8 cellular contexts compared by ENCODE assay signal in genomic region chr9:37953775-37954437, GRCh38. TPM values are rescaled to one million over a fixed set of nuclear protein-coding genes. Genes with fewer than 3 reads are reported as not detected.
A peak's percentile ranks its signal among the peaks of the same experiment; 100 is the strongest.
DNase-seq lines count a peak whose midpoint lies in the region; ATAC-seq, FAIRE-seq and TF ChIP-seq lines count a peak whose summit lies in the region.

No MANE protein-coding gene starts in this region.

- intact Hi-C loops in naive thymus-derived CD4-positive, alpha-beta T cell (cut with micrococcal nuclease) = no loop called here

- H3K27ac Mint-ChIP-seq in naive thymus-derived CD4-positive, alpha-beta T cell = peak overlapping the region in 1 of 9 donors; percentile 83

- CTCF ChIA-PET in naive thymus-derived CD4-positive, alpha-beta T cell (lab: Charles Lee) = no interaction called here

- H3K4me1 Mint-ChIP-seq in naive thymus-derived CD4-positive, alpha-beta T cell = peaks cover 0 to 16% (median 0%) of the 10 kb centered on the region in 7 donors

- TF ChIP-seq POLR2A in GM12891 (IDR thresholded peaks at IDR 0.05; ENCODE audit: low read depth, low read length) = no peak

- H3K9me3 Mint-ChIP-seq in naive thymus-derived CD4-positive, alpha-beta T cell = no peaks in the 10 kb centered on the region

- H3K27ac ChIP-seq in Karpas-422 (ENCODE audit: low read length) = peak overlapping the region; percentile 45; the same call in 1 of the 2 replicates
- no peak overlapping the region for H3K27ac ChIP-seq in naive thymus-derived CD4-positive, alpha-beta T cell (ENCODE audit: low read depth, low read length)
- no peak overlapping the region for H3K27ac ChIP-seq in WERI-Rb-1

- ATAC-seq in GM21723 (IDR thresholded peaks at IDR 0.05; ENCODE audit: unreplicated experiment) = peak; percentile 68
- ATAC-seq in naive thymus-derived CD4-positive, alpha-beta T cell = peak; percentile 27

- H4K20me1 ChIP-seq in Karpas-422 (ENCODE audit: insufficient read depth, low read depth, low read length) = 0 out of 2 replicates have a peak, but pooled peaks cover 9% of the 10 kb centered on the region

- peaks cover 42% of the 10 kb centered on the region for H3K4me1 ChIP-seq in Karpas-422 (ENCODE audit: low read length)
- H3K4me1 ChIP-seq in naive thymus-derived CD4-positive, alpha-beta T cell (ENCODE audit: control insufficient read depth in 2 of 2, insufficient read depth in 2 of 2, low read length in 2 of 2) = no peaks in the 10 kb centered on the region

- no peak for TF ChIP-seq CTCF in astrocyte of the spinal cord (IDR thresholded peaks at IDR 0.05; ENCODE audit: low read depth, low read length)
- no peak for TF ChIP-seq CTCF in WERI-Rb-1 (IDR thresholded peaks at IDR 0.05; ENCODE audit: low read depth, low read length)

- H3K27me3 Mint-ChIP-seq in naive thymus-derived CD4-positive, alpha-beta T cell = no peaks in the 10 kb centered on the region

- peaks cover 5% of the 10 kb centered on the region; the same call in 1 of the 2 replicates for H3K79me2 ChIP-seq in Karpas-422 (ENCODE audit: low read length)

- H3K9me2 ChIP-seq in Karpas-422 (replicated peaks; ENCODE audit: insufficient read depth, low read length) = no peaks in the 10 kb centered on the region

- H3K36me3 ChIP-seq in Karpas-422 (ENCODE audit: insufficient read depth, low read length) = peaks cover 24% of the 10 kb centered on the region
- H3K36me3 ChIP-seq in naive thymus-derived CD4-positive, alpha-beta T cell (ENCODE audit: control insufficient read depth in 2 of 3, insufficient read depth in 3 of 3, low read length in 3 of 3) = no peaks in the 10 kb centered on the region
- peaks cover 70% of the 10 kb centered on the region for H3K36me3 ChIP-seq in WERI-Rb-1

- no peak overlapping the region for H3K4me2 ChIP-seq in Karpas-422 (ENCODE audit: low read depth, low read length, poor library complexity, severe bottlenecking)

- peak; percentile 56 for FAIRE-seq in GM12891 (lab: Jason Lieb, UNC)

- peaks cover 0 to 11% (median 0%) of the 10 kb centered on the region in 5 donors for H3K36me3 Mint-ChIP-seq in naive thymus-derived CD4-positive, alpha-beta T cell

- H3K27me3 ChIP-seq in Karpas-422 (ENCODE audit: low read length) (no peaks in the 10 kb centered on the region), WERI-Rb-1 (ENCODE audit: insufficient read depth, low read depth, severe bottlenecking) (no peaks in the 10 kb centered on the region)
- no peaks in the 10 kb centered on the region for H3K27me3 ChIP-seq in naive thymus-derived CD4-positive, alpha-beta T cell (ENCODE audit: control insufficient read depth in 2 of 2, insufficient read depth in 2 of 2, low read length in 2 of 2)

- no peaks in the 10 kb centered on the region for H3K9me3 ChIP-seq in Karpas-422 (ENCODE audit: low read length)
- no peaks in the 10 kb centered on the region for H3K9me3 ChIP-seq in naive thymus-derived CD4-positive, alpha-beta T cell (ENCODE audit: control insufficient read depth in 2 of 3, low read length in 3 of 3)
- no peaks in the 10 kb centered on the region for H3K9me3 ChIP-seq in WERI-Rb-1 (ENCODE audit: severe bottlenecking)

- H3K4me3 Mint-ChIP-seq in naive thymus-derived CD4-positive, alpha-beta T cell = peak overlapping the region in 1 of 10 donors; percentile 58

- peak overlapping the region; percentile 9; the same call in 1 of the 2 replicates for H3K9ac ChIP-seq in Karpas-422 (ENCODE audit: low read length)

- POLR2A ChIA-PET in naive thymus-derived CD4-positive, alpha-beta T cell (lab: Charles Lee) = no interaction called here

- in situ Hi-C loops in astrocyte of the spinal cord (cut with HindIII; ENCODE audit: low sequenced_read_pairs) = no loop called here

- no peak overlapping the region for H2AFZ ChIP-seq in Karpas-422 (ENCODE audit: low read length)

- DNase-seq in GM12891 (ENCODE audit: insufficient read length, low spot score) (peak; percentile 41), Karpas-422 (no peak), astrocyte of the spinal cord (ENCODE audit: low read depth, low spot score) (peak; percentile 95), WERI-Rb-1 (no peak), NCI-H510A (lab: John Stamatoyannopoulos, UW) (no peak)
- DNase-seq in naive thymus-derived CD4-positive, alpha-beta T cell = peak in 1 of 9 donors; percentile 41
- DNase-seq in central memory CD4-positive, alpha-beta T cell = no peak

- no peak overlapping the region for H3K4me3 ChIP-seq in Karpas-422 (ENCODE audit: low read length)
- no peak overlapping the region for H3K4me3 ChIP-seq in astrocyte of the spinal cord (ENCODE audit: low read depth, low read length)
- H3K4me3 ChIP-seq in naive thymus-derived CD4-positive, alpha-beta T cell (ENCODE audit: low read length) = no peak overlapping the region
- no peak overlapping the region for H3K4me3 ChIP-seq in WERI-Rb-1 (ENCODE audit: low read depth, low read length)

TF ChIP-seq in GM12891, 5 proteins besides CTCF, POLR2A, EP300 and RAD21:
- TF ChIP-seq SPI1 (IDR thresholded peaks at IDR 0.05; ENCODE audit: low read depth, low read length) = no peak
- TF ChIP-seq TAF1 (IDR thresholded peaks at IDR 0.05; ENCODE audit: low read depth, low read length) = no peak
- no peak for TF ChIP-seq POU2F2 (IDR thresholded peaks at IDR 0.05; ENCODE audit: low read depth, low read length)
- TF ChIP-seq PAX5 (IDR thresholded peaks at IDR 0.05; ENCODE audit: insufficient read depth, low read length, severe bottlenecking) = no peak
- no peak for TF ChIP-seq POLR2AphosphoS5 (IDR thresholded peaks at IDR 0.05; ENCODE audit: low read depth, low read length)

RNA-seq across cellular contexts. Expression of gene SLC25A51, which starts 50.0 kb away (rescaled TPM):
- polyA plus RNA-seq in GM12891 (2012; ENCODE audit: low read depth, missing spikeins) = 6.9 TPM
- total RNA-seq in Karpas-422 (2014; rRNA removed; shearing (Covaris generic); ENCODE audit: low replicate concordance) = 22.9 and 44.2 TPM in 2 replicates
- total RNA-seq in naive thymus-derived CD4-positive, alpha-beta T cell = 10 to 100 TPM; 20.2 to 37.8 (median 30.2) TPM
- polyA plus RNA-seq in naive thymus-derived CD4-positive, alpha-beta T cell = 10 to 100 TPM; 10.8 to 11.6 TPM

Comparison
In these comparisons a context has a peak if more than half of its experiments do, and no peak if none do; other contexts are left out.
1. DNase-seq: peak in GM12891 (single experiment) and astrocyte of the spinal cord (single experiment); none in Karpas-422 (single experiment), WERI-Rb-1 (single experiment), NCI-H510A (single experiment) and central memory CD4-positive, alpha-beta T cell (single experiment).